12 cellular contexts compared by ENCODE assay signal in the genomic region with DNA sequence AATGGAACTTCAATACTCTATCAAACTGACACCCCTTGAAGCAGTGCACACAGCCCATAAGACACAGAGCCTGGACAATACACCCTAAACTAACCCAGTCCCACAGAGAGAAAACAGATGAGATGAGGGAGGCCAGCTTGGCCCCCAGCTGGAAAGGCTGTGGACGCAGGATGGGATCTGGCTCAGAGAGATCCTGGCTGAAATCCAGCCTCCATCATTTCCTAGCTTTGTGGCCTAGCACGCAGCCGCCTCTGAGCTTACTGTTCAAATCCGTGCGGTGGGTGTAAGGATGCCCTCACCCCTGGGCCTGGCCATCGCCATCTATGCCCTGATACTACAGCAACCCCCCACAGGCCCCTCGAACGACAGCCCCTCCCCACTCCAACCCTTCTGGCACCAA. TPM values are rescaled to one million over a fixed set of nuclear protein-coding genes. Genes with fewer than 3 reads are reported as not detected.
DNase-seq lines count a peak whose midpoint lies in the region; ATAC-seq and TF ChIP-seq lines count a peak whose summit lies in the region.
"Had no signal": no experiment of that assay in that cellular context is flagged by ENCODE, and none has a peak within 500 bp of the region (broad histone marks: within the 10 kb centered on the region; RNA-seq: fewer than 3 reads in every experiment).

No MANE protein-coding gene starts in this region.

- no peaks in the 10 kb centered on the region for H3K9me3 Mint-ChIP-seq in GM23338
- H3K9me3 Mint-ChIP-seq in stimulated activated naive B cell treated with anti-CD40 and anti-IgM and Interleukin-4, amounts not matched to agents 10 μg/mL and 1 μg/mL and 100 μg/mL, for 72 hours, result no peaks in the 10 kb centered on the region
- H3K9me3 Mint-ChIP-seq: activated CD8-positive, alpha-beta T cell treated with anti-CD3 and anti-CD28 coated beads for 36 hours; activated naive CD8-positive, alpha-beta T cell treated with anti-CD3 and anti-CD28 coated beads, Interleukin-2, amount 10 ng/mL, durations not matched to agents 7 days and 5 days had no signal

- H3K4me3 ChIP-seq in GM23338 (no peak overlapping the region), choroid plexus epithelial cell (ENCODE audit: low read depth, low read length) (no peak overlapping the region), spleen (no peak overlapping the region)

- no peaks in the 10 kb centered on the region for H3K9me3 ChIP-seq in spleen

- intact Hi-C loops in spleen (cut with DNase I; ENCODE audit: low total_unique reads), result no loop called here

- ATAC-seq in GM23338 (no peak), left lobe of liver (peak; percentile 47)
- no peak for ATAC-seq in stimulated activated naive B cell treated with anti-CD40 and anti-IgM and Interleukin-4, amounts not matched to agents 10 μg/mL and 1 μg/mL and 100 μg/mL, for 72 hours (replicated peaks)
- ATAC-seq: activated CD8-positive, alpha-beta T cell treated with anti-CD3 and anti-CD28 coated beads for 36 hours had no signal

- H3K4me1 Mint-ChIP-seq in GM23338, result peaks cover 12% of the 10 kb centered on the region; the same call in 2 of the 3 replicates
- peaks cover 35 to 50% of the 10 kb centered on the region in 2 donors for H3K4me1 Mint-ChIP-seq in stimulated activated naive B cell treated with anti-CD40 and anti-IgM and Interleukin-4, amounts not matched to agents 10 μg/mL and 1 μg/mL and 100 μg/mL, for 72 hours

- H3K36me3 Mint-ChIP-seq in GM23338 (ENCODE audit: low read depth), result no peaks in the 10 kb centered on the region
- peaks cover 32 to 52% of the 10 kb centered on the region in 2 donors for H3K36me3 Mint-ChIP-seq in stimulated activated naive B cell treated with anti-CD40 and anti-IgM and Interleukin-4, amounts not matched to agents 10 μg/mL and 1 μg/mL and 100 μg/mL, for 72 hours
- H3K36me3 Mint-ChIP-seq: activated naive CD8-positive, alpha-beta T cell treated with anti-CD3 and anti-CD28 coated beads, Interleukin-2, amount 10 ng/mL, durations not matched to agents 7 days and 5 days had no signal

- H3K27me3 Mint-ChIP-seq in GM23338 (ENCODE audit: insufficient read depth, low read depth, poor library complexity), result peaks cover 8% of the 10 kb centered on the region
- no peaks in the 10 kb centered on the region for H3K27me3 Mint-ChIP-seq in stimulated activated naive B cell treated with anti-CD40 and anti-IgM and Interleukin-4, amounts not matched to agents 10 μg/mL and 1 μg/mL and 100 μg/mL, for 72 hours
- H3K27me3 Mint-ChIP-seq: activated CD8-positive, alpha-beta T cell treated with anti-CD3 and anti-CD28 coated beads for 36 hours; activated naive CD8-positive, alpha-beta T cell treated with anti-CD3 and anti-CD28 coated beads, Interleukin-2, amount 10 ng/mL, durations not matched to agents 7 days and 5 days had no signal

- H3K27me3 ChIP-seq in GM23338 (ENCODE audit: insufficient read depth) (no peaks in the 10 kb centered on the region), spleen (replicated peaks in 1 of 7) (no peaks in the 10 kb centered on the region)

- H4K20me1 ChIP-seq in GM23338 (replicated peaks; ENCODE audit: insufficient read depth), result no peaks in the 10 kb centered on the region; the same call in 1 of the 2 replicates

- H2AFZ ChIP-seq in GM23338, result no peak overlapping the region

- H3K4me1 ChIP-seq in GM23338 (ENCODE audit: insufficient read depth), result no peaks in the 10 kb centered on the region; the same call in 1 of the 2 replicates
- H3K4me1 ChIP-seq in spleen, result peaks cover 0 to 69% (median 41%) of the 10 kb centered on the region in 6 donors

- peak overlapping the region; percentile 2; the same call in 1 of the 2 replicates for H3K27ac Mint-ChIP-seq in GM23338
- H3K27ac Mint-ChIP-seq in stimulated activated naive B cell treated with anti-CD40 and anti-IgM and Interleukin-4, amounts not matched to agents 10 μg/mL and 1 μg/mL and 100 μg/mL, for 72 hours, result no peak overlapping the region
- H3K27ac Mint-ChIP-seq: activated CD8-positive, alpha-beta T cell treated with anti-CD3 and anti-CD28 coated beads for 36 hours; activated naive CD8-positive, alpha-beta T cell treated with anti-CD3 and anti-CD28 coated beads, Interleukin-2, amount 10 ng/mL, durations not matched to agents 7 days and 5 days had no signal

- no peak for TF ChIP-seq POLR2A in spleen (IDR thresholded peaks at IDR 0.05)

- peaks cover 31% of the 10 kb centered on the region for H3K79me2 ChIP-seq in GM23338 (replicated peaks; ENCODE audit: insufficient read depth)

- 52 to 79% (median 61%) methylated on average over 8 of the region's 8 CpGs for WGBS in spleen, 5 donors

- no peak overlapping the region for H3K4me3 Mint-ChIP-seq in GM23338
- H3K4me3 Mint-ChIP-seq in stimulated activated naive B cell treated with anti-CD40 and anti-IgM and Interleukin-4, amounts not matched to agents 10 μg/mL and 1 μg/mL and 100 μg/mL, for 72 hours, result peak overlapping the region in 1 of 2 donors; percentile 13
- H3K4me3 Mint-ChIP-seq: activated CD8-positive, alpha-beta T cell treated with anti-CD3 and anti-CD28 coated beads for 36 hours; activated naive CD8-positive, alpha-beta T cell treated with anti-CD3 and anti-CD28 coated beads, Interleukin-2, amount 10 ng/mL, durations not matched to agents 7 days and 5 days had no signal

- no peaks in the 10 kb centered on the region for H3F3A ChIP-seq in GM23338 (replicated peaks; ENCODE audit: low read depth)

- H3K36me3 ChIP-seq in GM23338 (ENCODE audit: insufficient read depth), result no peaks in the 10 kb centered on the region
- peaks cover 0 to 28% (median 11%) of the 10 kb centered on the region in 6 donors for H3K36me3 ChIP-seq in spleen

- H3K27ac ChIP-seq in GM23338 (ENCODE audit: low read depth) (0 out of 2 replicates have a peak overlapping the region, but pooled peaks have one; percentile 63), spleen (peak overlapping the region in 7 of 8 donors; percentile 38 to 73 (median 63))

- H3K9me2 ChIP-seq in GM23338 (ENCODE audit: insufficient read depth), result no peaks in the 10 kb centered on the region

- H3K4me2 ChIP-seq in GM23338, result no peak overlapping the region

- TF ChIP-seq CTCF in GM23338 (conservative IDR thresholded peaks at IDR 0.05; ENCODE audit: low read depth in 2 of 2) (no peak), choroid plexus epithelial cell (conservative IDR thresholded peaks at IDR 0.05; ENCODE audit: low read depth, low read length) (no peak), spleen (IDR thresholded peaks at IDR 0.05 in 8 of 11, conservative IDR thresholded peaks at IDR 0.05 in 3 of 11) (no peak), GM10266 (IDR thresholded peaks at IDR 0.05; ENCODE audit: control insufficient read depth, insufficient read depth, low read depth, missing control alignments) (no peak)

- DNase-seq in GM23338 (ENCODE audit: low spot score) (no peak), choroid plexus epithelial cell (ENCODE audit: low read depth) (peak; percentile 57), left lobe of liver (ENCODE audit: low spot score) (no peak), spleen (no peak), OCI-M1 (lab: John Stamatoyannopoulos, UW) (no peak), A172 (ENCODE audit: low spot score) (no peak), GM10266 (ENCODE audit: extremely low spot score) (no peak)
- DNase-seq in stimulated activated naive B cell treated with anti-CD40 and anti-IgM and Interleukin-4, amounts not matched to agents 10 μg/mL and 1 μg/mL and 100 μg/mL, for 72 hours, result no peak
- DNase-seq: activated CD8-positive, alpha-beta T cell treated with anti-CD3 and anti-CD28 coated beads for 36 hours; activated naive CD8-positive, alpha-beta T cell treated with anti-CD3 and anti-CD28 coated beads, Interleukin-2, amount 10 ng/mL, durations not matched to agents 7 days and 5 days; NCI-H1092; trophoblast cell had no signal

TF ChIP-seq in GM23338, 12 proteins besides CTCF, POLR2A, EP300 and RAD21 (continues in another document):
- TF ChIP-seq ZNF331 (CRISPR knock-in tag; IDR thresholded peaks at IDR 0.05; ENCODE audit: low read depth) (no peak), ZNF114 (CRISPR knock-in tag; IDR thresholded peaks at IDR 0.05) (no peak)

RNA-seq across cellular contexts. Expression of a gene that starts 32.7 kb away (rescaled TPM):
- 15.6 and 44.3 TPM in 2 replicates for total RNA-seq in GM23338 (2014; rRNA removed; shearing (Covaris generic))
- 49.1 and 50.9 TPM in 2 replicates for polyA plus RNA-seq in GM23338 (2016; fragmentation: Nextera tagmentation; extraction: Ambion mirVana)
- total RNA-seq in left lobe of liver, result 12.2 TPM
- 100 to 1,000 TPM in 2 of 7 donors, 10 to 100 TPM in 5; 74.0 to 196 (median 93.6) TPM for total RNA-seq in spleen
- polyA plus RNA-seq in spleen, result 10 to 100 TPM; 48.8 to 63.8 (median 52.1) TPM
- 27.2 and 36.2 TPM in 2 replicates for total RNA-seq in A172 (2014; rRNA removed; shearing (Covaris generic))

RNA-seq across cellular contexts. Expression of a gene that starts 39.5 kb away (rescaled TPM):
- 54.5 and 66.8 TPM in 2 replicates for total RNA-seq in GM23338 (2014; rRNA removed; shearing (Covaris generic))
- polyA plus RNA-seq in GM23338 (2016; fragmentation: Nextera tagmentation; extraction: Ambion mirVana) (151 and 163 TPM in 2 replicates), spleen (10 to 100 TPM; 38.2 to 69.3 (median 42.4) TPM)
- total RNA-seq in left lobe of liver (2.2 TPM), spleen (10 to 100 TPM; 13.7 to 29.4 (median 20.4) TPM)
- 94.5 and 112 TPM in 2 replicates for total RNA-seq in A172 (2014; rRNA removed; shearing (Covaris generic))

RNA-seq across cellular contexts. Expression of a gene that starts 39.6 kb away (rescaled TPM):
- 25.3 and 30.0 TPM in 2 replicates for total RNA-seq in GM23338 (2014; rRNA removed; shearing (Covaris generic))
- 37.8 and 41.1 TPM in 2 replicates for polyA plus RNA-seq in GM23338 (2016; fragmentation: Nextera tagmentation; extraction: Ambion mirVana)
- total RNA-seq in left lobe of liver, result 12.2 TPM
- total RNA-seq in spleen, result 10 to 100 TPM; 19.0 to 24.7 (median 23.3) TPM
- polyA plus RNA-seq in spleen, result 10 to 100 TPM; 24.1 to 35.8 (median 27.2) TPM
- total RNA-seq in A172 (2014; rRNA removed; shearing (Covaris generic)), result 62.2 TPM in 2 replicates

RNA-seq across cellular contexts. Expression of a gene that starts 48.8 kb away (rescaled TPM):
- total RNA-seq in GM23338 (2014; rRNA removed; shearing (Covaris generic)), result 59.3 and 87.1 TPM in 2 replicates
- 40.3 and 42.9 TPM in 2 replicates for polyA plus RNA-seq in GM23338 (2016; fragmentation: Nextera tagmentation; extraction: Ambion mirVana)
- 24.9 TPM for total RNA-seq in left lobe of liver
- 100 to 1,000 TPM in 1 of 7 donors, 10 to 100 TPM in 6; 47.3 to 104 (median 62.0) TPM for total RNA-seq in spleen
- 100 to 1,000 TPM in 1 of 3 donors, 10 to 100 TPM in 2; 48.8 to 118 (median 75.0) TPM for polyA plus RNA-seq in spleen
- total RNA-seq in A172 (2014; rRNA removed; shearing (Covaris generic)), result 70.3 and 127 TPM in 2 replicates
